Comparison of ENCODE assay signal across 3 cellular contexts in genomic region chr17:18526099-18526498, GRCh38. TPM values are rescaled to one million over a fixed set of nuclear protein-coding genes. Genes with fewer than 3 reads are reported as not detected.
"Had no signal": no experiment of that assay in that cellular context is flagged by ENCODE, and none has a peak within 500 bp of the region (broad histone marks: within the 10 kb centered on the region; RNA-seq: fewer than 3 reads in every experiment).

No MANE protein-coding gene starts in this region.

RNA-seq across cellular contexts. Expression of gene LGALS9C, which starts 49.5 kb away (rescaled TPM):
- total RNA-seq: LHCN-M2, M059J, MCF 10A had no signal
